15 cellular contexts compared by ENCODE assay signal in the genomic region with DNA sequence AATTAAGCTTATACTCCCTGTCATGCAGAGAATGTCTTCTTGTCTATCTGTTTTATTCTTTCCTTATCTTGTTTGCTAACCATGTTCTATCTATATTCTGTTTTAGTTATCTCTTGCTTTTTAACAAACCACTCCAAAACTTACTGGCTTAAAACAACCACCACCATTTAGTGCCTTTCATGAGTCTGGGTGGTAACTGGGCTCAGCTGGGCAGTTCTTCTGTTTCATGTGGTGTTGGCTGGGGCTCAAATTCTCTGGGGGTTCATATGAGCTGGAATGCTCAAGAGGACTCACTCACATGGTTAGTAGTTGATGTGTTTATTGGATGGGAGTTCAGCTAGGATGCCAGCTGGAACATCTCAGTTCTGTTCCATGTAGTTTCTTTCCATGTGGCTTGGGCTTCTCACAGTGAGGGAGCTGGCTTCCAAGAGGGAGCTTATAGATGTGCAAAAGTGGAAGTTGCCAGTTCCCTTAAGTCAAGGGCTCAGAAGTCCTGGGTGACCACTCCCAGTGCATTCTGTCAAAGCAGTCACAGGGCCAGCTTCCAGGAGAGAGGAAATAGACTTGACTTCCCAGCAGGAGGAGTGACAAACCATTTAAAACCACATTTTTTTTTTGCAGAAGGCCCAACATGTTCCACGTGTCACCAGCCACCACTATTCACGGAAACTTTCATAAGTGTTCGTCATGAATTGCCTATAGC.
"Had no signal": no experiment of that assay in that cellular context is flagged by ENCODE, and none has a peak within 500 bp of the region (broad histone marks: within the 10 kb centered on the region; RNA-seq: fewer than 3 reads in every experiment).

No MANE protein-coding gene starts in this region.

- H3K4me1 ChIP-seq: transverse colon had no signal

- H3K27me3 ChIP-seq: transverse colon had no signal

- H3K27ac ChIP-seq: transverse colon had no signal

- ATAC-seq: activated T-cell treated with anti-CD3 and anti-CD28 coated beads, Interleukin-2, amount 50 U/mL, for 72 hours; esophagus mucosa; stimulated activated naive CD8-positive, alpha-beta T cell treated with anti-CD3 and anti-CD28 coated beads, Interleukin-15, Interleukin-2, amounts not matched to agents 100 U/mL and 50 U/mL, for 24 hours had no signal

- H3K4me3 ChIP-seq: transverse colon had no signal

- H3K36me3 ChIP-seq: transverse colon had no signal

- DNase-seq: activated CD4-positive, alpha-beta T cell treated with anti-CD3 and anti-CD28 coated beads, Interleukin-2, amount 10 ng/mL, durations not matched to agents 7 days and 5 days; activated CD4-positive, CD25-positive, alpha-beta regulatory T cell; activated CD8-positive, alpha-beta memory T cell treated with anti-CD3 and anti-CD28 coated beads, Interleukin-2, amount 50 U/mL, for 48 hours; activated gamma-delta T cell treated with Interleukin-2 at 50 U/mL for 16 hours; activated T-cell treated with anti-CD3 and anti-CD28 coated beads, Interleukin-2, amount 50 U/mL, for 72 hours; amniotic stem cell; caudate nucleus; hypothalamus; kidney; occipital lobe; stimulated activated naive CD8-positive, alpha-beta T cell treated with anti-CD3 and anti-CD28 coated beads, Interleukin-15, Interleukin-2, amounts not matched to agents 100 U/mL and 50 U/mL, for 24 hours; T-helper 1 cell; T1000; transverse colon had no signal

- H3K9me3 ChIP-seq: transverse colon had no signal
